Comparison of ENCODE assay signal across 8 cellular contexts in the genomic region with DNA sequence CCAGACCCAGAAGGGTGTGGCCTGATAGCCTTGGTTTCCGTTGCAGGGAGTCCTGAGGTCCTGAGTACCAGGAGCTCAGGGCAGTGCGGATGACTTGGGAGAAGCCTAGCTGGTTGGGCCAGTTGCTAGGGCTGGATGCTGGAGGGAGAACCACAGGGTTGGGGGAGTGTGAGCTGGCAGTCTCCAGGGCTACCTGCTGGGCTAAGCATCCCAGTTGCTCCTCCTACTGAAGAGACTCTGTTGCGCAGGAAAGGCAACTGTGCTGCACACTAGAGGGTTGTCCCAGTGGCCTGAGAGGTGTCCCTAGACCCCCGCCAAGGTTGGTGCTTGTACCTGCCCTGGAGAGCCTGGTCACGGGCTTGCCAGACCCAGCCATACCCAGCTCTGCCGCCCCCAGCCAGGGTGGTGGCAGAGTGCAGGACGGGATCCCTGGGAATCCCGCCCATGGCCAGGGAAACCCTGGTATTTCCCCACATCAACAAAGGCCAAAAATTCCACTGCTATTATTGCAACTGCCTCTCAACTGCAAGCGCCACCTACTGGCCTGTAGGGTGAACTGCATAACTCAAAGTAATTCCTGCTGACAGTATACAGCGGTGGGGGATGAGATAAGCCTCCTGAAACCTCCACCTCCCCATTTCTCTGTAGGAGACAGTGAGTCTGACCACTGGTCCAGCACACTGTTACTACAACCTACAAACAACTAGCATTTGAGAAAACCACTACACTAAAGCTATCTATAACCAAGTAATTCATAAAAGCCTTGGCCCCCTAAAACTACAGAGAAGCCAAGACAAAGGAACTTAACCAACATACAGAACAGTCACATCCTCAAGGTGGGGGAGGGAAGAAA.
DNase-seq lines count a peak whose midpoint lies in the region; ATAC-seq lines count a peak whose summit lies in the region.

No MANE protein-coding gene starts in this region.

- peak overlapping the region; percentile 45 for H3K27ac ChIP-seq in iPS-20b (ENCODE audit: low read length)

- peaks cover 7% of the 10 kb centered on the region for H3K27me3 Mint-ChIP-seq in activated naive CD8-positive, alpha-beta T cell treated with anti-CD3 and anti-CD28 coated beads for 36 hours

- no peaks in the 10 kb centered on the region for H3K9me3 Mint-ChIP-seq in activated naive CD8-positive, alpha-beta T cell treated with anti-CD3 and anti-CD28 coated beads for 36 hours

- H3K4me3 ChIP-seq in iPS-20b (ENCODE audit: low read length) = no peak overlapping the region

- H3K27ac Mint-ChIP-seq in activated naive CD8-positive, alpha-beta T cell treated with anti-CD3 and anti-CD28 coated beads for 36 hours = no peak overlapping the region

- in situ Hi-C loops in SK-MEL-5 (cut with HindIII; ENCODE audit: low pct_unique_long_range_greater_than_20kb, low sequenced_read_pairs) = no loop called here

- H3K4me3 Mint-ChIP-seq in activated naive CD8-positive, alpha-beta T cell treated with anti-CD3 and anti-CD28 coated beads for 36 hours = no peak overlapping the region

- ATAC-seq in GM19397 (IDR thresholded peaks at IDR 0.05; ENCODE audit: unreplicated experiment) = peak; percentile 71

- peaks cover 11% of the 10 kb centered on the region; the same call in 1 of the 2 replicates for H3K4me1 ChIP-seq in iPS-20b (ENCODE audit: insufficient read depth, low read length)

- H3K27me3 ChIP-seq in iPS-20b (ENCODE audit: insufficient read depth, low read length) = no peaks in the 10 kb centered on the region

- peaks cover 1% of the 10 kb centered on the region for H3K36me3 Mint-ChIP-seq in activated naive CD8-positive, alpha-beta T cell treated with anti-CD3 and anti-CD28 coated beads for 36 hours

- no peaks in the 10 kb centered on the region for H3K36me3 ChIP-seq in iPS-20b (ENCODE audit: insufficient read depth, low read depth, low read length)

- no peaks in the 10 kb centered on the region for H3K4me1 Mint-ChIP-seq in activated naive CD8-positive, alpha-beta T cell treated with anti-CD3 and anti-CD28 coated beads for 36 hours

- H3K9me3 ChIP-seq in iPS-20b (ENCODE audit: insufficient read depth, low read depth, low read length) = no peaks in the 10 kb centered on the region

- peak overlapping the region; percentile 14; the same call in 1 of the 2 replicates for H3K9ac ChIP-seq in iPS-20b (ENCODE audit: low read depth, low read length)

- DNase-seq in DMS 273 (lab: John Stamatoyannopoulos, UW; ENCODE audit: unreplicated experiment) (peak; percentile 73), HK-2 (ENCODE audit: unreplicated experiment) (peak; percentile 57), SK-MEL-5 (ENCODE audit: low read depth, low spot score) (peak; percentile 77), amygdala (lab: John Stamatoyannopoulos, UW) (no peak)
- peak; percentile 44 for DNase-seq in activated naive CD8-positive, alpha-beta T cell treated with anti-CD3 and anti-CD28 coated beads for 36 hours
- peak; percentile 40 to 52 for DNase-seq in stimulated activated CD4-positive, alpha-beta T cell treated with anti-CD3 and anti-CD28 coated beads, Interleukin-2, amount 100 ng/mL, for 48 hours

Comparison
In these comparisons a context has a peak if more than half of its experiments do, and no peak if none do; other contexts are left out.
1. DNase-seq: peak in DMS 273 (single experiment), HK-2 (single experiment), SK-MEL-5 (single experiment), activated naive CD8-positive, alpha-beta T cell treated with anti-CD3 and anti-CD28 coated beads for 36 hours (single experiment) and stimulated activated CD4-positive, alpha-beta T cell treated with anti-CD3 and anti-CD28 coated beads, Interleukin-2, amount 100 ng/mL, for 48 hours (2 of 2); none in amygdala (0 of 56).